13 cellular contexts compared by ENCODE assay signal in genomic region chr18:58258707-58259342, GRCh38.
"Had no signal": no experiment of that assay in that cellular context is flagged by ENCODE, and none has a peak within 500 bp of the region (broad histone marks: within the 10 kb centered on the region; RNA-seq: fewer than 3 reads in every experiment).

No MANE protein-coding gene starts in this region.

- H3K9me3 ChIP-seq: adrenal gland had no signal

- H3K4me3 Mint-ChIP-seq: nephron progenitor cell; stimulated activated naive B cell treated with anti-CD40 and anti-IgM and Interleukin-4, amounts not matched to agents 10 μg/mL and 1 μg/mL and 100 μg/mL, for 72 hours; type B pancreatic cell had no signal

- H3K27me3 ChIP-seq: adrenal gland had no signal

- H3K4me3 ChIP-seq: adrenal gland had no signal

- ATAC-seq: stimulated activated naive B cell treated with anti-CD40 and anti-IgM and Interleukin-4, amounts not matched to agents 10 μg/mL and 1 μg/mL and 100 μg/mL, for 72 hours had no signal

- H3K36me3 ChIP-seq: adrenal gland had no signal

- DNase-seq: activated CD4-positive, alpha-beta T cell treated with anti-CD3 and anti-CD28 coated beads, Interleukin-2, amount 50 U/mL, for 4 hours; activated CD4-positive, CD25-positive, alpha-beta regulatory T cell treated with anti-CD3 and anti-CD28 coated beads, Interleukin-2, amount 50 U/mL, for 72 hours; activated naive CD4-positive, alpha-beta T cell treated with anti-CD3 and anti-CD28 coated beads, Interleukin-2, amount 50 U/mL, for 16 hours; activated T-cell treated with anti-CD3 and anti-CD28 coated beads, Interleukin-2, amount 50 U/mL, for 1 hour; adrenal gland; central memory CD4-positive, alpha-beta T cell; cortex of kidney; effector memory CD4-positive, alpha-beta T cell; nephron progenitor cell; stimulated activated naive B cell treated with anti-CD40 and anti-IgM and Interleukin-4, amounts not matched to agents 10 μg/mL and 1 μg/mL and 100 μg/mL, for 72 hours; substantia nigra had no signal

- H3K27me3 Mint-ChIP-seq: stimulated activated naive B cell treated with anti-CD40 and anti-IgM and Interleukin-4, amounts not matched to agents 10 μg/mL and 1 μg/mL and 100 μg/mL, for 72 hours; type B pancreatic cell had no signal

- H3K27ac ChIP-seq: adrenal gland, epithelial cell of prostate had no signal

- H3K27ac Mint-ChIP-seq: stimulated activated naive B cell treated with anti-CD40 and anti-IgM and Interleukin-4, amounts not matched to agents 10 μg/mL and 1 μg/mL and 100 μg/mL, for 72 hours had no signal

- H3K9me3 Mint-ChIP-seq: nephron progenitor cell; stimulated activated naive B cell treated with anti-CD40 and anti-IgM and Interleukin-4, amounts not matched to agents 10 μg/mL and 1 μg/mL and 100 μg/mL, for 72 hours had no signal
